ENCODE assay signal across 25 cellular contexts in genomic region chr17:7114241-7114874, GRCh38. TPM values are rescaled to one million over a fixed set of nuclear protein-coding genes. Genes with fewer than 3 reads are reported as not detected.
DNase-seq lines count a peak whose midpoint lies in the region; ATAC-seq, FAIRE-seq and TF ChIP-seq lines count a peak whose summit lies in the region.
"Had no signal": no experiment of that assay in that cellular context is flagged by ENCODE, and none has a peak within 500 bp of the region (broad histone marks: within the 10 kb centered on the region; RNA-seq: fewer than 3 reads in every experiment).

Gene ASGR2, minus strand, starts transcription at chr17:7114822. Its CDS starts 582 bp downstream, at chr17:7114240.

- H3K9ac ChIP-seq in H1 (replicated peaks in 1 of 4; ENCODE audit: extremely low read depth in 1 of 4, low read depth in 3 of 4, low read length in 3 of 4) (no peak within 1 kb of the TSS), mesendoderm (ENCODE audit: low read length) (no peak within 1 kb of the TSS)

- H3K79me2 ChIP-seq in H1 (ENCODE audit: control insufficient read depth in 1 of 2, insufficient read depth in 2 of 2, low read length in 2 of 2): no peaks in the 10 kb centered on the region
- no peaks in the 10 kb centered on the region for H3K79me2 ChIP-seq in mesendoderm (ENCODE audit: control insufficient read depth, insufficient read depth, low read length)

- H3K9me3 ChIP-seq in H1 (ENCODE audit: insufficient read depth in 2 of 2, low read depth in 1 of 2, low read length in 1 of 2) (no peaks in the 10 kb centered on the region), upper lobe of right lung (no peaks in the 10 kb centered on the region)
- H3K9me3 ChIP-seq: ascending aorta had no signal

- no peak for ATAC-seq in upper lobe of right lung
- ATAC-seq: activated CD8-positive, alpha-beta memory T cell treated with anti-CD3 and anti-CD28 coated beads, Interleukin-2, amount 10 ng/mL, durations not matched to agents 7 days and 5 days; activated naive CD4-positive, alpha-beta T cell treated with anti-CD3 and anti-CD28 coated beads, Interleukin-2, amount 50 U/mL, for 72 hours; stimulated activated naive CD8-positive, alpha-beta T cell treated with anti-CD3 and anti-CD28 coated beads, Interleukin-15, Interleukin-2, amounts not matched to agents 100 U/mL and 50 U/mL, for 24 hours; T-helper 17 cell had no signal

- CTCF ChIA-PET in H1 (lab: Charles Lee; ENCODE audit: partially characterized antibody): interaction anchor here (0.9 to 1.7 kb wide), 7 partner anchors 10 to 68 kb away, joined by 3 to 7 read pairs (median 4); no protein-coding TSS in a partner anchor
- CTCF ChIA-PET in RWPE1 (lab: Yijun Ruan, JAX): interaction anchor here (0.7 kb wide), 2 partner anchors 27 to 92 kb away, joined by 3 read pairs; no protein-coding TSS in a partner anchor

- H2BK20ac ChIP-seq in H1 (ENCODE audit: low read length): peak within 1 kb of the TSS; percentile 82

- FAIRE-seq in H1 (lab: Jason Lieb, UNC) (no peak), GM12892 (lab: Jason Lieb, UNC) (no peak)
- FAIRE-seq: GM19239 had no signal

- TF ChIP-seq EP300 in H1 (IDR thresholded peaks at IDR 0.05; ENCODE audit: borderline replicate concordance in 1 of 2, low read depth in 2 of 2, low read length in 2 of 2): no peak

- peak within 1 kb of the TSS; percentile 55 for H4K91ac ChIP-seq in H1 (replicated peaks; ENCODE audit: insufficient read length, low read length)

- WGBS in H1 (ENCODE audit: extremely low coverage in 1 of 2, insufficient coverage in 1 of 2, insufficient read length in 1 of 2, insufficient replicate concordance in 2 of 2, low coverage in 1 of 2, low lambda C conversion rate in 2 of 2, missing lambda C conversion rate in 1 of 2), 2 experiments: 67% methylated on average over 7 of the region's 14 CpGs; no CpG with 5 or more reads in 1 of the 2 experiments
- WGBS in mesendoderm (ENCODE audit: extremely low coverage, insufficient coverage, low lambda C conversion rate): no CpG with 5 or more reads among the region's 14 CpGs

- TF ChIP-seq POLR2A in H1 (IDR thresholded peaks at IDR 0.05; ENCODE audit: control extremely low read depth in 1 of 2, low read depth in 2 of 2, low read length in 2 of 2) (no peak), GM12892 (IDR thresholded peaks at IDR 0.05; ENCODE audit: low read depth, low read length) (no peak)

- H4K8ac ChIP-seq in H1 (ENCODE audit: extremely low read depth, insufficient read depth, low read length) (peak within 1 kb of the TSS; percentile 70), mesendoderm (ENCODE audit: low read depth, low read length) (no peak within 1 kb of the TSS)

- H3K4ac ChIP-seq in H1 (replicated peaks; ENCODE audit: insufficient read length, low read depth, low read length) (peak within 1 kb of the TSS; percentile 59), mesendoderm (ENCODE audit: low read depth, low read length) (no peak within 1 kb of the TSS)

- H3K27me3 ChIP-seq in H1 (replicated peaks in 1 of 4; ENCODE audit: control insufficient read depth in 3 of 4, extremely low read depth in 1 of 4, insufficient read depth in 3 of 4, low read length in 3 of 4) (no peaks in the 10 kb centered on the region), mesendoderm (ENCODE audit: insufficient read depth, low read length, poor library complexity) (no peaks in the 10 kb centered on the region), upper lobe of right lung (peaks cover 5% of the 10 kb centered on the region)
- H3K27me3 ChIP-seq: ascending aorta had no signal

- no peaks in the 10 kb centered on the region for H3K36me3 ChIP-seq in H1 (ENCODE audit: control insufficient read depth in 2 of 4, insufficient read depth in 4 of 4, low read length in 3 of 4)
- H3K36me3 ChIP-seq in mesendoderm (ENCODE audit: control insufficient read depth, insufficient read depth, low read length): no peaks in the 10 kb centered on the region
- H3K36me3 ChIP-seq in upper lobe of right lung: no peaks in the 10 kb centered on the region
- H3K36me3 ChIP-seq: ascending aorta had no signal

- H2BK15ac ChIP-seq in H1 (ENCODE audit: low read length): peak within 1 kb of the TSS; percentile 62; the same call in 1 of the 2 replicates
- H2BK15ac ChIP-seq in mesendoderm (replicated peaks; ENCODE audit: low read depth): no peak within 1 kb of the TSS

- H2BK120ac ChIP-seq in H1 (replicated peaks; ENCODE audit: low read depth, low read length): peak within 1 kb of the TSS; percentile 86
- H2BK120ac ChIP-seq in mesendoderm (ENCODE audit: low read depth, low read length): no peak within 1 kb of the TSS

- H3K4me1 ChIP-seq in H1 (replicated peaks in 1 of 4; ENCODE audit: control insufficient read depth in 3 of 4, insufficient read depth in 4 of 4, low read length in 3 of 4) (peaks cover 0 to 12% (median 4%) of the 10 kb centered on the region in 4 experiments; a peak in 4 of 7 replicates), mesendoderm (ENCODE audit: control insufficient read depth, low read depth, low read length) (no peaks in the 10 kb centered on the region), upper lobe of right lung (no peaks in the 10 kb centered on the region)
- H3K4me1 ChIP-seq: ascending aorta had no signal

- H4K20me1 ChIP-seq in H1 (replicated peaks in 1 of 2; ENCODE audit: control insufficient read depth in 1 of 2, insufficient read depth in 2 of 2, low read length in 2 of 2): peaks cover 0 to 4% of the 10 kb centered on the region in 2 experiments

- no peak within 1 kb of the TSS for H3K4me2 ChIP-seq in H1 (ENCODE audit: insufficient read depth in 1 of 2, low read depth in 2 of 2, low read length in 2 of 2)
- no peak within 1 kb of the TSS for H3K4me2 ChIP-seq in mesendoderm (ENCODE audit: low read length)

- peak; percentile 83 for DNase-seq in HuH-7 (ENCODE audit: low spot score)
- DNase-seq in H1 (ENCODE audit: low read depth in 1 of 2, low spot score in 2 of 2): no peak
- no peak for DNase-seq in mesendoderm
- DNase-seq in upper lobe of right lung: no peak
- DNase-seq in NCI-H748 (lab: John Stamatoyannopoulos, UW; ENCODE audit: unreplicated experiment): no peak
- DNase-seq in RWPE1 (ENCODE audit: low spot score): no peak
- DNase-seq in GM12892 (ENCODE audit: insufficient read length): no peak
- DNase-seq: activated CD4-positive, alpha-beta T cell treated with anti-CD3 and anti-CD28 coated beads for 48 hours; activated CD8-positive, alpha-beta memory T cell treated with anti-CD3 and anti-CD28 coated beads, Interleukin-2, amount 10 ng/mL, durations not matched to agents 7 days and 5 days; CD4-positive, alpha-beta memory T cell; DMS 273 treated with DMSO at 0.1 percent for 48 hours; NCI-H1048; NCI-H187; NCI-H69; stimulated activated naive CD8-positive, alpha-beta T cell treated with anti-CD3 and anti-CD28 coated beads, Interleukin-15, Interleukin-2, amounts not matched to agents 100 U/mL and 50 U/mL, for 24 hours; T-helper 17 cell had no signal

- TF ChIP-seq RAD21 in H1 (IDR thresholded peaks at IDR 0.05 in 1 of 2, conservative IDR thresholded peaks at IDR 0.05 in 1 of 2; ENCODE audit: low read depth in 2 of 2, low read length in 2 of 2): no peak

- peak within 1 kb of the TSS; percentile 26; the same call in 1 of the 2 replicates for H2AFZ ChIP-seq in H1 (ENCODE audit: low read length)

- H3K4me3 ChIP-seq in H1 (ENCODE audit: extremely low read depth in 1 of 4, insufficient read depth in 2 of 4, low read depth in 3 of 4, low read length in 4 of 4) (no peak within 1 kb of the TSS), mesendoderm (ENCODE audit: low read length) (no peak within 1 kb of the TSS), upper lobe of right lung (no peak within 1 kb of the TSS)
- H3K4me3 ChIP-seq: ascending aorta, dorsolateral prefrontal cortex, SK-N-MC had no signal

- H3K18ac ChIP-seq in H1 (ENCODE audit: extremely low read depth, low read length): peak within 1 kb of the TSS; percentile 32
- H3K18ac ChIP-seq in mesendoderm (ENCODE audit: low read length): no peak within 1 kb of the TSS

- H3K79me1 ChIP-seq in H1 (ENCODE audit: low read depth, low read length) (peaks cover 2% of the 10 kb centered on the region; the same call in 1 of the 2 replicates), mesendoderm (ENCODE audit: low read length) (no peaks in the 10 kb centered on the region)

- H3K14ac ChIP-seq in H1 (ENCODE audit: insufficient read length): no peak within 1 kb of the TSS

- H3K23me2 ChIP-seq in H1 (ENCODE audit: low read depth, low read length): peaks cover 6% of the 10 kb centered on the region

- TF ChIP-seq CTCF in H1 (IDR thresholded peaks at IDR 0.05; ENCODE audit: control extremely low read depth in 1 of 3, insufficient read depth in 1 of 3, low read depth in 1 of 3, low read length in 3 of 3) (no peak), upper lobe of right lung (IDR thresholded peaks at IDR 0.05) (no peak), RWPE1 (conservative IDR thresholded peaks at IDR 0.05; ENCODE audit: low read depth) (no peak)

- no peak within 1 kb of the TSS for H4K5ac ChIP-seq in H1 (ENCODE audit: insufficient read length, low read depth, low read length)
- no peak within 1 kb of the TSS for H4K5ac ChIP-seq in mesendoderm (ENCODE audit: low read length)

- H2AK5ac ChIP-seq in H1 (ENCODE audit: low read depth, low read length) (peak within 1 kb of the TSS; percentile 97; the same call in 1 of the 2 replicates), mesendoderm (ENCODE audit: low read length) (no peak within 1 kb of the TSS)

- POLR2A ChIA-PET in H1 (lab: Charles Lee; ENCODE audit: partially characterized antibody) (interaction anchor here (0.5 to 1.4 kb wide), 5 partner anchors 9 to 322 kb away, joined by 3 to 4 read pairs (median 4); no protein-coding TSS in a partner anchor), RWPE1 (lab: Yijun Ruan, JAX; ENCODE audit: low non-redundant PET) (no interaction called here)

- no peak within 1 kb of the TSS for H3K56ac ChIP-seq in H1 (replicated peaks; ENCODE audit: insufficient read length, low read depth, low read length)
- peak within 1 kb of the TSS; percentile 22 for H3K56ac ChIP-seq in mesendoderm (ENCODE audit: low read length)

- H2BK5ac ChIP-seq in H1 (ENCODE audit: low read depth, low read length) (peak within 1 kb of the TSS; percentile 71; the same call in 1 of the 2 replicates), mesendoderm (ENCODE audit: low read length) (no peak within 1 kb of the TSS)

- intact Hi-C loops in upper lobe of right lung (cut with DNase I): no loop called here

- H3K27ac ChIP-seq in H1 (ENCODE audit: low read depth, low read length) (no peak within 1 kb of the TSS), mesendoderm (ENCODE audit: low read depth, low read length) (no peak within 1 kb of the TSS), upper lobe of right lung (peak within 1 kb of the TSS; percentile 9), RWPE1 (no peak within 1 kb of the TSS)
- H3K27ac ChIP-seq: ascending aorta, epithelial cell of prostate, SK-N-MC had no signal

- no peak within 1 kb of the TSS for H3K23ac ChIP-seq in H1 (ENCODE audit: insufficient read length)
- no peak within 1 kb of the TSS for H3K23ac ChIP-seq in mesendoderm (ENCODE audit: low read length)

- H2BK12ac ChIP-seq in H1 (ENCODE audit: low read depth, low read length): peak within 1 kb of the TSS; percentile 91; the same call in 1 of the 2 replicates

RNA-seq across cellular contexts. Expression of gene ASGR2, which starts in this region (rescaled TPM):
- total RNA-seq in H1 (2021; fragmentation: NEBNext Ultra II Directional; extraction: Animal tissue kit (Norgen Biotek cat#: 25700)): not detected in 2 replicates
- polyA plus RNA-seq in H1 (2011; rRNA removed): 0.61 and 0.91 TPM in 2 replicates
- polyA plus RNA-seq in H1 (2011; cell fraction: cytosol; rRNA removed): 0.49 TPM
- polyA plus RNA-seq in H1 (2011; cell fraction: nucleus; rRNA removed): 0.51 TPM
- polyA plus RNA-seq in H1 (2012, experiment 1 of 2): 0.52 to 0.74 TPM (median 0.57 TPM) in 3 of 4 replicates, not detected in the other
- polyA plus RNA-seq in H1 (2012, experiment 2 of 2): not detected
- polyA plus RNA-seq in H1 (2013, experiment 1 of 2): 0.20 TPM
- polyA plus RNA-seq in H1 (2013, experiment 2 of 2): 0.11 TPM
- not detected in 2 replicates for polyA minus RNA-seq in H1 (2011; rRNA and poly(A)+ RNA removed)
- polyA minus RNA-seq in H1 (2011; cell fraction: cytosol; rRNA and poly(A)+ RNA removed): not detected
- polyA minus RNA-seq in H1 (2011; cell fraction: nucleus; rRNA and poly(A)+ RNA removed): not detected
- 0.04 TPM for polyA plus RNA-seq in mesendoderm (2013, experiment 1 of 2)
- not detected for polyA plus RNA-seq in mesendoderm (2013, experiment 2 of 2)
- 1.3 TPM for total RNA-seq in upper lobe of right lung
- 0.32 TPM for polyA plus RNA-seq in GM12892 (2012; ENCODE audit: missing spikeins)
- total RNA-seq: activated CD8-positive, alpha-beta memory T cell treated with anti-CD3 and anti-CD28 coated beads, Interleukin-2, amount 10 ng/mL, durations not matched to agents 7 days and 5 days; activated naive CD4-positive, alpha-beta T cell treated with anti-CD3 and anti-CD28 coated beads, Interleukin-2, amount 50 U/mL, for 72 hours; activated T-helper 1 cell treated with anti-CD3 and anti-CD28 coated beads, Interleukin-12 subunit alpha, Interleukin-12 subunit beta, Interleukin-2, Interleukin-4 antibody, amounts not matched to agents 30 ng/mL and 10 ng/mL and 1 ng/mL, durations not matched to agents 14 hours and 24 hours and 36 hours; ascending aorta; CD4-positive, alpha-beta memory T cell; mesothelial cell of epicardium; RPMI7951 had no signal
- polyA plus RNA-seq: CD4-positive, alpha-beta memory T cell had no signal
